2 cellular contexts compared by ENCODE assay signal in the genomic region with DNA sequence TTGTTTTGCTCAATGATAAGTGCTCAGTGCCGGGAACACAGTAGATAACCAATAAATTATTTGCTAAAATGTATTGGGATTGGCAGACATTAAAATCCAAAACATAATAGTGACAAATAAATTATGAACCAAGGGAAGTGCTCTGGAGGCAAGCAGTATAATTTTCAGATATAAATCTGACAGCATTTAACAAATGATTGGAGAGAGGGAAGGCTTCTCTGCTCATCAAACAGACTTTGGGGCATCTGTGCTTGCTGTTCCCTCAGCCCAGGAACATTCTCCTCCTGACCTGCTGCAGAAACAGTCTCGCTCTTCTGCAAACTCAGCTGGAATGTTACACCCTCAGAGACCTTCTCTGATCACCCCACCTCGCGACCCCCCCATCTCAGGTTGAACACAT.
TF ChIP-seq lines count a peak whose summit lies in the region.

No MANE protein-coding gene starts in this region.

TF ChIP-seq in SK-N-SH, 30 proteins besides CTCF, POLR2A, EP300 and RAD21 (continued from another document):
- TF ChIP-seq TCF12 (IDR thresholded peaks at IDR 0.05) (no peak), FOSL2 (IDR thresholded peaks at IDR 0.05; ENCODE audit: borderline replicate concordance, low read depth) (no peak), MEF2A (IDR thresholded peaks at IDR 0.05; ENCODE audit: borderline replicate concordance, low read depth) (no peak), GATA2 (CRISPR knock-in tag; IDR thresholded peaks at IDR 0.05) (peak; percentile 37), RFX5 (IDR thresholded peaks at IDR 0.05; ENCODE audit: low read length) (no peak), RCOR1 (IDR thresholded peaks at IDR 0.05; ENCODE audit: low read length) (no peak), TEAD4 (IDR thresholded peaks at IDR 0.05; ENCODE audit: borderline replicate concordance, insufficient read depth) (no peak)
TF ChIP-seq in SK-N-SH: peak in this region for 1.

TF ChIP-seq in SK-N-SH treated with all-trans-retinoic acid at 6 μM for 48 hours, 23 proteins besides CTCF, POLR2A, EP300 and RAD21 (continued from another document):
- TF ChIP-seq, protein P1, sequence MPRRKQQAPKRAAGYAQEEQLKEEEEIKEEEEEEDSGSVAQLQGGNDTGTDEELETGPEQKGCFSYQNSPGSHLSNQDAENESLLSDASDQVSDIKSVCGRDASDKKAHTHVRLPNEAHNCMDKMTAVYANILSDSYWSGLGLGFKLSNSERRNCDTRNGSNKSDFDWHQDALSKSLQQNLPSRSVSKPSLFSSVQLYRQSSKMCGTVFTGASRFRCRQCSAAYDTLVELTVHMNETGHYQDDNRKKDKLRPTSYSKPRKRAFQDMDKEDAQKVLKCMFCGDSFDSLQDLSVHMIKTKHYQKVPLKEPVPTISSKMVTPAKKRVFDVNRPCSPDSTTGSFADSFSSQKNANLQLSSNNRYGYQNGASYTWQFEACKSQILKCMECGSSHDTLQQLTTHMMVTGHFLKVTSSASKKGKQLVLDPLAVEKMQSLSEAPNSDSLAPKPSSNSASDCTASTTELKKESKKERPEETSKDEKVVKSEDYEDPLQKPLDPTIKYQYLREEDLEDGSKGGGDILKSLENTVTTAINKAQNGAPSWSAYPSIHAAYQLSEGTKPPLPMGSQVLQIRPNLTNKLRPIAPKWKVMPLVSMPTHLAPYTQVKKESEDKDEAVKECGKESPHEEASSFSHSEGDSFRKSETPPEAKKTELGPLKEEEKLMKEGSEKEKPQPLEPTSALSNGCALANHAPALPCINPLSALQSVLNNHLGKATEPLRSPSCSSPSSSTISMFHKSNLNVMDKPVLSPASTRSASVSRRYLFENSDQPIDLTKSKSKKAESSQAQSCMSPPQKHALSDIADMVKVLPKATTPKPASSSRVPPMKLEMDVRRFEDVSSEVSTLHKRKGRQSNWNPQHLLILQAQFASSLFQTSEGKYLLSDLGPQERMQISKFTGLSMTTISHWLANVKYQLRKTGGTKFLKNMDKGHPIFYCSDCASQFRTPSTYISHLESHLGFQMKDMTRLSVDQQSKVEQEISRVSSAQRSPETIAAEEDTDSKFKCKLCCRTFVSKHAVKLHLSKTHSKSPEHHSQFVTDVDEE (CRISPR knock-in tag; IDR thresholded peaks at IDR 0.05): no peak
- no peak for TF ChIP-seq RARB (CRISPR knock-in tag; IDR thresholded peaks at IDR 0.05)
- TF ChIP-seq, protein P2, sequence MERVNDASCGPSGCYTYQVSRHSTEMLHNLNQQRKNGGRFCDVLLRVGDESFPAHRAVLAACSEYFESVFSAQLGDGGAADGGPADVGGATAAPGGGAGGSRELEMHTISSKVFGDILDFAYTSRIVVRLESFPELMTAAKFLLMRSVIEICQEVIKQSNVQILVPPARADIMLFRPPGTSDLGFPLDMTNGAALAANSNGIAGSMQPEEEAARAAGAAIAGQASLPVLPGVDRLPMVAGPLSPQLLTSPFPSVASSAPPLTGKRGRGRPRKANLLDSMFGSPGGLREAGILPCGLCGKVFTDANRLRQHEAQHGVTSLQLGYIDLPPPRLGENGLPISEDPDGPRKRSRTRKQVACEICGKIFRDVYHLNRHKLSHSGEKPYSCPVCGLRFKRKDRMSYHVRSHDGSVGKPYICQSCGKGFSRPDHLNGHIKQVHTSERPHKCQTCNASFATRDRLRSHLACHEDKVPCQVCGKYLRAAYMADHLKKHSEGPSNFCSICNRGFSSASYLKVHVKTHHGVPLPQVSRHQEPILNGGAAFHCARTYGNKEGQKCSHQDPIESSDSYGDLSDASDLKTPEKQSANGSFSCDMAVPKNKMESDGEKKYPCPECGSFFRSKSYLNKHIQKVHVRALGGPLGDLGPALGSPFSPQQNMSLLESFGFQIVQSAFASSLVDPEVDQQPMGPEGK (CRISPR knock-in tag; IDR thresholded peaks at IDR 0.05; ENCODE audit: borderline replicate concordance): no peak
